1 cellular context compared by ENCODE assay signal in the genomic region with DNA sequence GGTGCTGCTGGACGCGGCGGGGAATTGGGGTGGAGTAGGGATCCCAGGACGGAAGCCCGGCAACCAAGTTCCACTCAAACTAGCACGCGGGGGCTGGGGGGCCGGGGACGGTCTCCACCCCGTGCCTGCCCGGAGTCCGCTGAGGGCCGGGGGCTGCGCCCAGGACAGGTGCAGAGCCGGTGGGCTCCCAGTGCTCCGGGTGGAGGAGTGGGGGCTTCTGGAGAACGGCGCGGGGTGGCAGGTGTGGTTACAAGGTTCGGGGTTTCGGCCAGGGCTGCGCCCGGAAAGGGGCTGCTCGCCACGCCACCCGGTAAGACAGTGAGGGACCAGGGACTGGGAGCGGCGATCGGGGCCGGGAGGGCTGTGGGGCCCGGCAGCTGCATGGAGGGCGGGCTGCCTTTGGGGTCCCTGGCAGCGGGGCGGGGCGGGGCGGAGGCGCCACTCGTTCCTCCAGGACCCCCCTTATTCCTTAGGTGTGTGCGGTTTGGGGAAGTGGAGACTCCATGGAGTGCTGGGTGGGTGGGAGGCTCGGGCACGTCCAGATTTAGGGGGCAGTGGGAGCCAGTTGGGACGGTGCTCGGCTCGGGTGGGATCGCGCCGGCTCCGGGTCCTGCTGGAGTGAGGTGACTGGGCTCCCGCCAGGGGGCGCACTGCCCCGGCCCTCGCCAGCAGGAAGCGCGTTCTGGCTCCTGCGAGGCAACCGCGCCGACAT.
A peak's percentile ranks its signal among the peaks of the same experiment; 100 is the strongest.
TF ChIP-seq lines count a peak whose summit lies in the region.

No MANE protein-coding gene starts in this region.

TF ChIP-seq in A549, 52 proteins besides CTCF, POLR2A, EP300 and RAD21 (continued from another document):
- TF ChIP-seq KDM5A (IDR thresholded peaks at IDR 0.05): no peak
- TF ChIP-seq, protein P1, sequence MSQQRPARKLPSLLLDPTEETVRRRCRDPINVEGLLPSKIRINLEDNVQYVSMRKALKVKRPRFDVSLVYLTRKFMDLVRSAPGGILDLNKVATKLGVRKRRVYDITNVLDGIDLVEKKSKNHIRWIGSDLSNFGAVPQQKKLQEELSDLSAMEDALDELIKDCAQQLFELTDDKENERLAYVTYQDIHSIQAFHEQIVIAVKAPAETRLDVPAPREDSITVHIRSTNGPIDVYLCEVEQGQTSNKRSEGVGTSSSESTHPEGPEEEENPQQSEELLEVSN (IDR thresholded peaks at IDR 0.05; ENCODE audit: borderline replicate concordance, low read depth): peak; percentile 67
- TF ChIP-seq, protein P2, sequence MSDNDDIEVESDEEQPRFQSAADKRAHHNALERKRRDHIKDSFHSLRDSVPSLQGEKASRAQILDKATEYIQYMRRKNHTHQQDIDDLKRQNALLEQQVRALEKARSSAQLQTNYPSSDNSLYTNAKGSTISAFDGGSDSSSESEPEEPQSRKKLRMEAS (IDR thresholded peaks at IDR 0.05): peak; percentile 72; the same call in 1 of the 2 replicates
